3 cellular contexts compared by ENCODE assay signal in genomic region chr17:79144090-79144610, GRCh38.
TF ChIP-seq lines count a peak whose summit lies in the region.

No MANE protein-coding gene starts in this region.

TF ChIP-seq in HCT116, 20 proteins besides CTCF, POLR2A, EP300 and RAD21 (continued from another document):
- TF ChIP-seq ZBTB33 (IDR thresholded peaks at IDR 0.05; ENCODE audit: extremely low read depth, insufficient replicate concordance, low read length), result no peak
- TF ChIP-seq, protein P1, sequence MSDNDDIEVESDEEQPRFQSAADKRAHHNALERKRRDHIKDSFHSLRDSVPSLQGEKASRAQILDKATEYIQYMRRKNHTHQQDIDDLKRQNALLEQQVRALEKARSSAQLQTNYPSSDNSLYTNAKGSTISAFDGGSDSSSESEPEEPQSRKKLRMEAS (IDR thresholded peaks at IDR 0.05), result no peak
- no peak for TF ChIP-seq CEBPB (IDR thresholded peaks at IDR 0.05; ENCODE audit: low read depth)
TF ChIP-seq in HCT116: peak in this region for 0.

TF ChIP-seq in Ishikawa, 13 proteins besides CTCF, POLR2A, EP300 and RAD21 (continued from another document):
- peak; percentile 44 for TF ChIP-seq USF1 (IDR thresholded peaks at IDR 0.05)
TF ChIP-seq in Ishikawa: peak in this region for 1.

TF ChIP-seq in K562, 482 proteins besides CTCF, POLR2A, EP300 and RAD21:
- TF ChIP-seq USF2 (CRISPR knock-in tag; IDR thresholded peaks at IDR 0.05), result peak; percentile 44; the same call in 1 of the 2 replicates
- no peak for TF ChIP-seq RBM15 (IDR thresholded peaks at IDR 0.05; ENCODE audit: insufficient read depth, low read length)
- no peak for TF ChIP-seq PTTG1 (tag; IDR thresholded peaks at IDR 0.05; ENCODE audit: low read depth)
- TF ChIP-seq ELF1 (tag; IDR thresholded peaks at IDR 0.05), result no peak
- no peak for TF ChIP-seq MECOM (CRISPR knock-in tag; IDR thresholded peaks at IDR 0.05)
- peak; percentile 50; the same call in 1 of the 2 replicates for TF ChIP-seq USF1 (CRISPR knock-in tag; IDR thresholded peaks at IDR 0.05)
- no peak for TF ChIP-seq PYGO2 (tag; IDR thresholded peaks at IDR 0.05)
- TF ChIP-seq, protein P2, sequence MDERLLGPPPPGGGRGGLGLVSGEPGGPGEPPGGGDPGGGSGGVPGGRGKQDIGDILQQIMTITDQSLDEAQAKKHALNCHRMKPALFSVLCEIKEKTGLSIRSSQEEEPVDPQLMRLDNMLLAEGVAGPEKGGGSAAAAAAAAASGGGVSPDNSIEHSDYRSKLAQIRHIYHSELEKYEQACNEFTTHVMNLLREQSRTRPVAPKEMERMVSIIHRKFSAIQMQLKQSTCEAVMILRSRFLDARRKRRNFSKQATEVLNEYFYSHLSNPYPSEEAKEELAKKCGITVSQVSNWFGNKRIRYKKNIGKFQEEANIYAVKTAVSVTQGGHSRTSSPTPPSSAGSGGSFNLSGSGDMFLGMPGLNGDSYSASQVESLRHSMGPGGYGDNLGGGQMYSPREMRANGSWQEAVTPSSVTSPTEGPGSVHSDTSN (CRISPR knock-in tag; IDR thresholded peaks at IDR 0.05; ENCODE audit: low read depth), result no peak
- TF ChIP-seq, protein P2 (tag; conservative IDR thresholded peaks at IDR 0.05; ENCODE audit: low read depth), result no peak
- TF ChIP-seq, protein P3, sequence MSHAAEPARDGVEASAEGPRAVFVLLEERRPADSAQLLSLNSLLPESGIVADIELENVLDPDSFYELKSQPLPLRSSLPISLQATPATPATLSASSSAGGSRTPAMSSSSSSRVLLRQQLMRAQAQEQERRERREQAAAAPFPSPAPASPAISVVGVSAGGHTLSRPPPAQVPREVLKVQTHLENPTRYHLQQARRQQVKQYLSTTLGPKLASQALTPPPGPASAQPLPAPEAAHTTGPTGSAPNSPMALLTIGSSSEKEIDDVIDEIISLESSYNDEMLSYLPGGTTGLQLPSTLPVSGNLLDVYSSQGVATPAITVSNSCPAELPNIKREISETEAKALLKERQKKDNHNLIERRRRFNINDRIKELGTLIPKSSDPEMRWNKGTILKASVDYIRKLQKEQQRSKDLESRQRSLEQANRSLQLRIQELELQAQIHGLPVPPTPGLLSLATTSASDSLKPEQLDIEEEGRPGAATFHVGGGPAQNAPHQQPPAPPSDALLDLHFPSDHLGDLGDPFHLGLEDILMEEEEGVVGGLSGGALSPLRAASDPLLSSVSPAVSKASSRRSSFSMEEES (CRISPR knock-in tag; IDR thresholded peaks at IDR 0.05), result 0 out of 2 replicates have a peak, but pooled peaks have one; percentile 8
- TF ChIP-seq TARDBP (IDR thresholded peaks at IDR 0.05), result no peak
- TF ChIP-seq GATAD2B (IDR thresholded peaks at IDR 0.05; ENCODE audit: borderline replicate concordance), result no peak
- no peak for TF ChIP-seq PHF20 (IDR thresholded peaks at IDR 0.05; ENCODE audit: partially characterized antibody)
- no peak for TF ChIP-seq ZC3H4 (CRISPR knock-in tag; IDR thresholded peaks at IDR 0.05; ENCODE audit: borderline replicate concordance)
- TF ChIP-seq NR2F6 (CRISPR knock-in tag; IDR thresholded peaks at IDR 0.05), result no peak
- no peak for TF ChIP-seq ILF3 (IDR thresholded peaks at IDR 0.05; ENCODE audit: borderline replicate concordance)
- TF ChIP-seq CREB3L1 (IDR thresholded peaks at IDR 0.05; ENCODE audit: borderline replicate concordance, low read depth), result no peak
- no peak for TF ChIP-seq PRPF4 (IDR thresholded peaks at IDR 0.05; ENCODE audit: insufficient read depth, low read depth, low read length, poor library complexity, severe bottlenecking)
- no peak for TF ChIP-seq SRSF1 (IDR thresholded peaks at IDR 0.05; ENCODE audit: low read depth, low read length)
- TF ChIP-seq, protein P4, sequence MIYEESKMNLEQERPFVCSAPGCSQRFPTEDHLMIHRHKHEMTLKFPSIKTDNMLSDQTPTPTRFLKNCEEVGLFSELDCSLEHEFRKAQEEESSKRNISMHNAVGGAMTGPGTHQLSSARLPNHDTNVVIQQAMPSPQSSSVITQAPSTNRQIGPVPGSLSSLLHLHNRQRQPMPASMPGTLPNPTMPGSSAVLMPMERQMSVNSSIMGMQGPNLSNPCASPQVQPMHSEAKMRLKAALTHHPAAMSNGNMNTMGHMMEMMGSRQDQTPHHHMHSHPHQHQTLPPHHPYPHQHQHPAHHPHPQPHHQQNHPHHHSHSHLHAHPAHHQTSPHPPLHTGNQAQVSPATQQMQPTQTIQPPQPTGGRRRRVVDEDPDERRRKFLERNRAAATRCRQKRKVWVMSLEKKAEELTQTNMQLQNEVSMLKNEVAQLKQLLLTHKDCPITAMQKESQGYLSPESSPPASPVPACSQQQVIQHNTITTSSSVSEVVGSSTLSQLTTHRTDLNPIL (CRISPR knock-in tag; IDR thresholded peaks at IDR 0.05), result no peak
- TF ChIP-seq HINFP (tag; conservative IDR thresholded peaks at IDR 0.05; ENCODE audit: low read depth), result no peak
- no peak for TF ChIP-seq ZFX (CRISPR knock-in tag; IDR thresholded peaks at IDR 0.05)
- TF ChIP-seq JUND (IDR thresholded peaks at IDR 0.05; ENCODE audit: borderline replicate concordance, low read depth, low read length), result no peak
- TF ChIP-seq JUND (tag; IDR thresholded peaks at IDR 0.05; ENCODE audit: borderline replicate concordance, low read depth, low read length), result no peak
